ENCODE assay signal across 17 cellular contexts in the genomic region with DNA sequence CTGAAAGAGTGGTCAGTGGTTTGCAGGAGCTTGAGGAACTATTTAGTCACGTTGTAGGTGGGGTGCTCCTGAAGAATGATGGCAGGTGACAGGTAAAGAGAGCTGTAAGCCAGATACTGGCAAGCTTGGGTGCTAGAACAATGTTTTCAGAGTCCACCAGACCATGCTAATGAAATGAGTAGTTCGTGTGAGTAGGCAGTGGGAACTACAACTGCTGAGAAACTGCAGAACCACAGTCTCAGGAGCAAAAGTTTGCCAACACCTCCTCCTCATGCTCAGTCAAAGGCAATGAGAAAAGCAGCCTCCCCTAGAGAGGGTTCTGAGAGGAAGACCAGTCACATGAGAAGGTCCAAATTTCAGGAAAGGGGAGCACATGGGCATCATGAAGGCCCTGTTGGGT.
DNase-seq lines count a peak whose midpoint lies in the region; ATAC-seq and TF ChIP-seq lines count a peak whose summit lies in the region.
"Had no signal": no experiment of that assay in that cellular context is flagged by ENCODE, and none has a peak within 500 bp of the region (broad histone marks: within the 10 kb centered on the region; RNA-seq: fewer than 3 reads in every experiment).

No MANE protein-coding gene starts in this region.

- 4% methylated on average over 2 of the region's 2 CpGs for WGBS in SK-N-SH (ENCODE audit: low lambda C conversion rate)

- no peaks in the 10 kb centered on the region for H4K20me1 ChIP-seq in SK-N-SH (ENCODE audit: insufficient read depth)

- no peaks in the 10 kb centered on the region; the same call in 1 of the 2 replicates for H3K79me2 ChIP-seq in SK-N-SH (ENCODE audit: insufficient read depth)

- H3F3A ChIP-seq in SK-N-SH (replicated peaks; ENCODE audit: insufficient read depth) = no peaks in the 10 kb centered on the region

- no peak overlapping the region for H3K4me3 Mint-ChIP-seq in nephron progenitor cell
- H3K4me3 Mint-ChIP-seq: B cell; CD4-positive, alpha-beta T cell; GM23338 had no signal

- POLR2A ChIA-PET in SK-N-SH (lab: Yijun Ruan, JAX) = no interaction called here

- no peak for TF ChIP-seq RAD21 in SK-N-SH (IDR thresholded peaks at IDR 0.05; ENCODE audit: low read length)

- no peaks in the 10 kb centered on the region for H3K9me3 ChIP-seq in SK-N-SH

- H3K4me1 Mint-ChIP-seq in nephron progenitor cell = no peaks in the 10 kb centered on the region
- H3K4me1 Mint-ChIP-seq: B cell, GM23338 had no signal

- H3K27me3 Mint-ChIP-seq in nephron progenitor cell (ENCODE audit: low read depth, poor library complexity) = peaks cover 2% of the 10 kb centered on the region
- H3K27me3 Mint-ChIP-seq: B cell; CD4-positive, alpha-beta T cell had no signal

- CTCF ChIA-PET in SK-N-SH (lab: Yijun Ruan, JAX) = no interaction called here

- H3K36me3 Mint-ChIP-seq in nephron progenitor cell (ENCODE audit: low read depth) = peaks cover 14% of the 10 kb centered on the region

- peak overlapping the region; percentile 87 for H3K27ac Mint-ChIP-seq in nephron progenitor cell
- H3K27ac Mint-ChIP-seq: B cell; CD4-positive, alpha-beta T cell; GM23338 had no signal

- no peak for TF ChIP-seq EP300 in SK-N-SH (IDR thresholded peaks at IDR 0.05; ENCODE audit: borderline replicate concordance in 1 of 2, low read depth in 1 of 2, low read length in 1 of 2)

- no peaks in the 10 kb centered on the region for H3K4me1 ChIP-seq in SK-N-SH (ENCODE audit: control insufficient read depth in 1 of 2, insufficient read depth in 2 of 2, low read depth in 1 of 2, low read length in 1 of 2)

- TF ChIP-seq CTCF in nephron progenitor cell (IDR thresholded peaks at IDR 0.05) (no peak), SK-N-SH (IDR thresholded peaks at IDR 0.05) (no peak)

- ATAC-seq in GM18858 (IDR thresholded peaks at IDR 0.05; ENCODE audit: unreplicated experiment) = peak; percentile 57
- peak; percentile 45 for ATAC-seq in GM19463 (IDR thresholded peaks at IDR 0.05; ENCODE audit: unreplicated experiment)
- ATAC-seq in HG03442 (IDR thresholded peaks at IDR 0.05; ENCODE audit: unreplicated experiment) = peak; percentile 85
- ATAC-seq in GM21447 (IDR thresholded peaks at IDR 0.05; ENCODE audit: unreplicated experiment) = no peak
- ATAC-seq: GM23338 had no signal

- DNase-seq in nephron progenitor cell = no peak
- no peak for DNase-seq in SK-N-SH
- DNase-seq in NCI-H1105 treated with DMSO at 0.1 percent for 48 hours (lab: John Stamatoyannopoulos, UW) = no peak
- DNase-seq: C1 segment of cervical spinal cord; Calu3; CD4-positive, alpha-beta T cell; DMS 273 treated with DMSO at 0.1 percent for 48 hours; H7; IMR-90; Kasumi-1; KBM-7 had no signal

- H3K4me3 ChIP-seq in SK-N-SH (ENCODE audit: low read depth in 2 of 2, low read length in 1 of 2) = no peak overlapping the region
- H3K4me3 ChIP-seq: GM23338 had no signal

- H3K27me3 ChIP-seq in SK-N-SH (ENCODE audit: insufficient read depth) = no peaks in the 10 kb centered on the region

- no peaks in the 10 kb centered on the region for H3K36me3 ChIP-seq in SK-N-SH (replicated peaks in 1 of 2; ENCODE audit: control insufficient read depth in 1 of 2, insufficient read depth in 2 of 2, low read length in 1 of 2)

- no peak overlapping the region for H3K4me2 ChIP-seq in SK-N-SH
- H3K4me2 ChIP-seq: GM23338 had no signal

- no peaks in the 10 kb centered on the region; the same call in 1 of the 2 replicates for H3K9me2 ChIP-seq in SK-N-SH

- H3K27ac ChIP-seq in SK-N-SH (ENCODE audit: low read depth in 2 of 2, low read length in 1 of 2) = no peak overlapping the region

- H2AFZ ChIP-seq in SK-N-SH (ENCODE audit: low read depth) = no peak overlapping the region
- H2AFZ ChIP-seq: GM23338 had no signal

- no peak overlapping the region for H3K9ac ChIP-seq in SK-N-SH

- peaks cover 35% of the 10 kb centered on the region for H3K9me3 Mint-ChIP-seq in nephron progenitor cell

TF ChIP-seq in SK-N-SH, 30 proteins besides CTCF, POLR2A, EP300 and RAD21:
- no peak for TF ChIP-seq CHD2 (IDR thresholded peaks at IDR 0.05; ENCODE audit: low read length, partially characterized antibody)
- TF ChIP-seq TCF12 (IDR thresholded peaks at IDR 0.05) = no peak
- no peak for TF ChIP-seq TEAD4 (IDR thresholded peaks at IDR 0.05; ENCODE audit: borderline replicate concordance, insufficient read depth)
- no peak for TF ChIP-seq NRF1 (IDR thresholded peaks at IDR 0.05; ENCODE audit: low read depth, low read length)
- TF ChIP-seq USF2 (IDR thresholded peaks at IDR 0.05; ENCODE audit: borderline replicate concordance, low read depth, low read length) = no peak
